In genomic region chr6:23280445-23280844, GRCh38 we compare ENCODE assay signal across 14 cellular contexts.
"Had no signal": no experiment of that assay in that cellular context is flagged by ENCODE, and none has a peak within 500 bp of the region (broad histone marks: within the 10 kb centered on the region; RNA-seq: fewer than 3 reads in every experiment).

No MANE protein-coding gene starts in this region.

- H3K36me3 ChIP-seq: brain microvascular endothelial cell, esophagus muscularis mucosa, right atrium auricular region, suprapubic skin had no signal

- H3K4me1 ChIP-seq: esophagus muscularis mucosa, right atrium auricular region, suprapubic skin had no signal

- H3K27ac ChIP-seq: brain microvascular endothelial cell, coronary artery, esophagus muscularis mucosa, right atrium auricular region, suprapubic skin had no signal

- ATAC-seq: activated CD4-positive, CD25-positive, alpha-beta regulatory T cell treated with anti-CD3 and anti-CD28 coated beads, Interleukin-2, amount 50 U/mL, for 24 hours had no signal

- DNase-seq: activated CD4-positive, alpha-beta T cell treated with anti-CD3 and anti-CD28 coated beads, Interleukin-2, amount 50 U/mL, for 1 hour; activated CD8-positive, alpha-beta memory T cell treated with anti-CD3 and anti-CD28 coated beads for 24 hours; activated naive CD4-positive, alpha-beta T cell; activated naive CD8-positive, alpha-beta T cell treated with anti-CD3 and anti-CD28 coated beads, Interleukin-2, amount 10 ng/mL, durations not matched to agents 7 days and 5 days; brain microvascular endothelial cell; head of caudate nucleus; nucleus accumbens; stimulated activated CD4-positive, alpha-beta T cell treated with anti-CD3 and anti-CD28 coated beads, Interleukin-4, amount 100 ng/mL, for 24 hours; stimulated activated naive CD4-positive, alpha-beta T cell treated with Interleukin-2 at 50 U/mL for 16 hours had no signal

- H3K27me3 ChIP-seq: brain microvascular endothelial cell, esophagus muscularis mucosa, right atrium auricular region, suprapubic skin had no signal

- H3K4me3 ChIP-seq: coronary artery, esophagus muscularis mucosa, right atrium auricular region, suprapubic skin had no signal
